Comparison of ENCODE assay signal across 8 cellular contexts in genomic region chr12:56645201-56645716, GRCh38. TPM values are rescaled to one million over a fixed set of nuclear protein-coding genes. Genes with fewer than 3 reads are reported as not detected.
DNase-seq lines count a peak whose midpoint lies in the region; ATAC-seq and TF ChIP-seq lines count a peak whose summit lies in the region.

No MANE protein-coding gene starts in this region.

- no peaks in the 10 kb centered on the region for H3K27me3 Mint-ChIP-seq in neural crest cell (ENCODE audit: low read depth)

- peaks cover 16% of the 10 kb centered on the region for H3K36me3 Mint-ChIP-seq in neural crest cell (ENCODE audit: low read depth)

- H3K4me2 ChIP-seq in fibroblast of lung (ENCODE audit: extremely low read depth, insufficient read depth, low read length), result peak overlapping the region; percentile 99

- H3K27ac ChIP-seq in fibroblast of lung (ENCODE audit: insufficient read depth, low read length), result peak overlapping the region; percentile 88

- H3K27me3 ChIP-seq in fibroblast of lung (ENCODE audit: control insufficient read depth, insufficient read depth, low read length), result no peaks in the 10 kb centered on the region

- no peak overlapping the region for H2AFZ ChIP-seq in fibroblast of lung (ENCODE audit: low read length)

- TF ChIP-seq CTCF in fibroblast of lung (conservative IDR thresholded peaks at IDR 0.05 in 1 of 2, IDR thresholded peaks at IDR 0.05 in 1 of 2; ENCODE audit: low read depth in 1 of 2, low read length in 2 of 2) (no peak), neural crest cell (conservative IDR thresholded peaks at IDR 0.05) (no peak)

- DNase-seq in DMS 273 (lab: John Stamatoyannopoulos, UW; ENCODE audit: unreplicated experiment) (peak; percentile 23), DMS 273 treated with DMSO at 0.1 percent for 48 hours (lab: John Stamatoyannopoulos, UW) (no peak), fibroblast of lung (ENCODE audit: low read depth in 2 of 2) (peak in 1 of 2 donors; percentile 26), neural crest cell (ENCODE audit: low read depth, low spot score) (no peak), NCI-H1436 (lab: John Stamatoyannopoulos, UW) (no peak), kidney glomerular epithelial cell (lab: John Stamatoyannopoulos, UW) (no peak)

- H4K20me1 ChIP-seq in fibroblast of lung (ENCODE audit: control insufficient read depth, extremely low read depth, insufficient read depth, low read length), result peaks cover 5% of the 10 kb centered on the region

- H3K36me3 ChIP-seq in fibroblast of lung (ENCODE audit: control insufficient read depth, insufficient read depth, low read length), result peaks cover 4% of the 10 kb centered on the region

- peaks cover 39% of the 10 kb centered on the region for H3K79me2 ChIP-seq in fibroblast of lung (ENCODE audit: control insufficient read depth, insufficient read depth, low read length)

- peaks cover 7% of the 10 kb centered on the region for H3K4me1 ChIP-seq in fibroblast of lung (ENCODE audit: control insufficient read depth, extremely low read depth, insufficient read depth, low read length)

- H3K4me3 ChIP-seq in fibroblast of lung (replicated peaks in 1 of 4; ENCODE audit: control extremely low read depth in 1 of 4, insufficient read depth in 1 of 4, low read depth in 3 of 4, low read length in 4 of 4), result peak overlapping the region; percentile 80 to 99 (median 92)

- ATAC-seq in SK-N-SH treated with all-trans-retinoic acid at 6 μM for 48 hours, result peak; percentile 21
- no peak for ATAC-seq in GM21528 (IDR thresholded peaks at IDR 0.05; ENCODE audit: low FRiP score, unreplicated experiment)

- no peaks in the 10 kb centered on the region for H3K9me3 ChIP-seq in fibroblast of lung (ENCODE audit: control insufficient read depth, insufficient read depth, low read depth, low read length)

- peak overlapping the region; percentile 83 for H3K27ac Mint-ChIP-seq in neural crest cell (ENCODE audit: unreplicated experiment)

- peak overlapping the region; percentile 84 for H3K9ac ChIP-seq in fibroblast of lung (ENCODE audit: insufficient read depth, low read length)

- H3K4me1 Mint-ChIP-seq in neural crest cell, result peaks cover 21% of the 10 kb centered on the region

- peak overlapping the region; percentile 80 for H3K4me3 Mint-ChIP-seq in neural crest cell

- no peaks in the 10 kb centered on the region for H3K9me3 Mint-ChIP-seq in neural crest cell

TF ChIP-seq in SK-N-SH treated with all-trans-retinoic acid at 6 μM for 48 hours, 23 proteins besides CTCF, POLR2A, EP300 and RAD21:
- TF ChIP-seq TSHZ2 (CRISPR knock-in tag; IDR thresholded peaks at IDR 0.05) (no peak), ZNF565 (CRISPR knock-in tag; conservative IDR thresholded peaks at IDR 0.05; ENCODE audit: low read depth) (no peak), OSR1 (CRISPR knock-in tag; IDR thresholded peaks at IDR 0.05) (no peak), POU6F1 (CRISPR knock-in tag; IDR thresholded peaks at IDR 0.05; ENCODE audit: borderline replicate concordance, low read depth) (no peak), ARNTL (CRISPR knock-in tag; IDR thresholded peaks at IDR 0.05; ENCODE audit: borderline replicate concordance, low read depth) (no peak), ZNF8 (CRISPR knock-in tag; IDR thresholded peaks at IDR 0.05) (no peak)

RNA-seq across cellular contexts. Expression of gene ATP5F1B, which starts 0.5 kb away (rescaled TPM):
- total RNA-seq in fibroblast of lung (376 and 613 TPM in 2 replicates), neural crest cell (626 and 651 TPM in 2 replicates)
- polyA plus RNA-seq in fibroblast of lung, result 965 and 1,111 TPM in 2 replicates
- polyA plus RNA-seq in fibroblast of lung (2012), result 731 and 866 TPM in 2 replicates
- 2,174 and 2,617 TPM in 2 replicates for polyA minus RNA-seq in fibroblast of lung (ENCODE audit: low replicate concordance)

RNA-seq across cellular contexts. Expression of gene BAZ2A, which starts 15.1 kb away (rescaled TPM):
- total RNA-seq in fibroblast of lung (15.9 and 32.0 TPM in 2 replicates), neural crest cell (116 and 122 TPM in 2 replicates)
- polyA plus RNA-seq in fibroblast of lung, result 39.9 and 42.5 TPM in 2 replicates
- 22.9 and 27.4 TPM in 2 replicates for polyA plus RNA-seq in fibroblast of lung (2012)
- 168 and 206 TPM in 2 replicates for polyA minus RNA-seq in fibroblast of lung (ENCODE audit: low replicate concordance)

RNA-seq across cellular contexts. Expression of gene PTGES3, which starts 42.8 kb away (rescaled TPM):
- total RNA-seq in fibroblast of lung, result 53.7 and 60.3 TPM in 2 replicates
- polyA plus RNA-seq in fibroblast of lung, result 119 and 149 TPM in 2 replicates
- polyA plus RNA-seq in fibroblast of lung (2012), result 145 and 195 TPM in 2 replicates
- polyA minus RNA-seq in fibroblast of lung (ENCODE audit: low replicate concordance), result 4.1 and 6.5 TPM in 2 replicates
- total RNA-seq in neural crest cell, result 282 and 284 TPM in 2 replicates
